Comparison of ENCODE assay signal across 1 cellular context in genomic region chr5:145833616-145834200, GRCh38.
TF ChIP-seq lines count a peak whose summit lies in the region.

No MANE protein-coding gene starts in this region.

TF ChIP-seq in A549, 52 proteins besides CTCF, POLR2A, EP300 and RAD21 (continued from another document):
- TF ChIP-seq MAFK (IDR thresholded peaks at IDR 0.05; ENCODE audit: partially characterized antibody) (peak; percentile 75), JUNB (IDR thresholded peaks at IDR 0.05) (no peak)
